24 cellular contexts compared by ENCODE assay signal in the genomic region with DNA sequence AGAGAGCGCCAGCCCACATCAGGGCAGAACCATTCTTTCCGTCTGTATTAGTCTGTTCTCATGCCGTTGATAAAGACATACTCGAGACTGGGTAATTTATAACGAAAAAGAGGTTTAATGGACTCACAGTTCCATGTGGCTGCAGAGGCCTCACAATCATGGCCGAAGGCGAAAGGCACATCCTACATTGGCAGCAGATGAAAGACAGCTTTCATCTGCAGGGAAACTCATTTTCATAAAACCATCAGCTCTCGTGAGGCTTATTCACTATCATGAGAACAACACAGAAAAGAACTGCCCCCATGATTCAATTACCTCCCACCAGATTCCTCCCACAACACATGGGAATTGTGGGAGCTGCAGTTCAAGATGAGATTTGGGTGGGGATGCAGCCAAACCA.
"Had no signal": no experiment of that assay in that cellular context is flagged by ENCODE, and none has a peak within 500 bp of the region (broad histone marks: within the 10 kb centered on the region; RNA-seq: fewer than 3 reads in every experiment).

No MANE protein-coding gene starts in this region.

- H3K27me3 ChIP-seq: foreskin keratinocyte, left lung, sigmoid colon, spleen, thyroid gland had no signal

- H3K4me1 ChIP-seq: left lung, prostate gland, sigmoid colon had no signal

- H3K4me3 ChIP-seq: left lung, prostate gland, sigmoid colon, skin epidermis, spleen, thyroid gland had no signal

- ATAC-seq: esophagus mucosa; foreskin keratinocyte; left cardiac atrium; left lung; naive thymus-derived CD4-positive, alpha-beta T cell; right cardiac atrium; stimulated activated memory B cell treated with anti-CD40 and anti-IgM and Interleukin-4, amounts not matched to agents 10 μg/mL and 1 μg/mL and 100 μg/mL, for 72 hours had no signal

- H3K9me3 Mint-ChIP-seq: naive thymus-derived CD4-positive, alpha-beta T cell; nephron; stimulated activated memory B cell treated with anti-CD40 and anti-IgM and Interleukin-4, amounts not matched to agents 10 μg/mL and 1 μg/mL and 100 μg/mL, for 72 hours; stimulated activated naive CD8-positive, alpha-beta T cell treated with anti-CD3 and anti-CD28 coated beads, Interleukin-15, Interleukin-2, amounts not matched to agents 100 ng/mL and 50 ng/mL, for 24 hours had no signal

- H3K9me3 ChIP-seq: left lung, prostate gland, sigmoid colon, spleen, thyroid gland had no signal

- H3K27ac ChIP-seq: epithelial cell of prostate, foreskin keratinocyte, left lung, prostate gland, sigmoid colon, skin epidermis, spleen, thyroid gland had no signal

- H3K27ac Mint-ChIP-seq: endodermal cell; stimulated activated memory B cell treated with anti-CD40 and anti-IgM and Interleukin-4, amounts not matched to agents 10 μg/mL and 1 μg/mL and 100 μg/mL, for 72 hours; stimulated activated naive CD8-positive, alpha-beta T cell treated with anti-CD3 and anti-CD28 coated beads, Interleukin-15, Interleukin-2, amounts not matched to agents 100 ng/mL and 50 ng/mL, for 24 hours; type B pancreatic cell had no signal

- DNase-seq: cerebellar nuclear complex; effector CD8-positive, alpha-beta T cell; endodermal cell; foreskin keratinocyte; hippocampal formation; left cardiac atrium; left lung; mammary epithelial cell; mesendoderm; midbrain; naive thymus-derived CD4-positive, alpha-beta T cell; right cardiac atrium; sigmoid colon; spleen; stimulated activated CD4-positive, alpha-beta T cell treated with anti-CD3 and anti-CD28 coated beads, Interleukin-4, amount 100 ng/mL, for 4 hours; thyroid gland had no signal

- H3K36me3 Mint-ChIP-seq: naive thymus-derived CD4-positive, alpha-beta T cell; stimulated activated memory B cell treated with anti-CD40 and anti-IgM and Interleukin-4, amounts not matched to agents 10 μg/mL and 1 μg/mL and 100 μg/mL, for 72 hours; type B pancreatic cell had no signal

- H3K27me3 Mint-ChIP-seq: stimulated activated memory B cell treated with anti-CD40 and anti-IgM and Interleukin-4, amounts not matched to agents 10 μg/mL and 1 μg/mL and 100 μg/mL, for 72 hours; stimulated activated naive CD8-positive, alpha-beta T cell treated with anti-CD3 and anti-CD28 coated beads, Interleukin-15, Interleukin-2, amounts not matched to agents 100 ng/mL and 50 ng/mL, for 24 hours; type B pancreatic cell had no signal

- H3K4me3 Mint-ChIP-seq: endodermal cell; naive thymus-derived CD4-positive, alpha-beta T cell; stimulated activated memory B cell treated with anti-CD40 and anti-IgM and Interleukin-4, amounts not matched to agents 10 μg/mL and 1 μg/mL and 100 μg/mL, for 72 hours; stimulated activated naive CD8-positive, alpha-beta T cell treated with anti-CD3 and anti-CD28 coated beads, Interleukin-15, Interleukin-2, amounts not matched to agents 100 ng/mL and 50 ng/mL, for 24 hours; type B pancreatic cell had no signal

- H3K36me3 ChIP-seq: left lung, prostate gland, sigmoid colon, spleen, thyroid gland had no signal
